12 cellular contexts compared by ENCODE assay signal in the genomic region with DNA sequence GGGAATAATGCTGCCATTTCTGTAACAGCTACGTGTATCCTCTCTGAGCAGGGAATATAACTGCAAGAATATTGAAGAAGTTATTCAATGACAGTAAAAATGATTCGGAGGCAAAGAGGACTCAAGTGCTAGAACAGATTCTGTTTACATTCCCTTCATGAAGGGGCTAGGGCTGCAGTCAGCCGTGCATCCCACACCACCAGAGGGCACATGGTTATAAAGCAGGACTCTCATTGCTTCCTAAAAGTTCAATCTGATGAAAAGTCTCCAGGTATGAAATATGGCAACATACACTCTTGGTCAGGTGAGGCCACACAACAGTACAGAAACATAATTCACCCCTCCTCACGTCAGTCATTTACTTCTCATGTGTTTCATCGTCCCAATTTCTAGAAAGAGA. TPM values are rescaled to one million over a fixed set of nuclear protein-coding genes. Genes with fewer than 3 reads are reported as not detected.
DNase-seq lines count a peak whose midpoint lies in the region; ATAC-seq and TF ChIP-seq lines count a peak whose summit lies in the region.
"Had no signal": no experiment of that assay in that cellular context is flagged by ENCODE, and none has a peak within 500 bp of the region (broad histone marks: within the 10 kb centered on the region; RNA-seq: fewer than 3 reads in every experiment).

No MANE protein-coding gene starts in this region.

- H3K27me3 ChIP-seq in cardiac muscle cell (no peaks in the 10 kb centered on the region), right cardiac atrium (ENCODE audit: control insufficient read depth, insufficient read depth) (no peaks in the 10 kb centered on the region), OCI-LY3 (ENCODE audit: low read depth, low read length) (no peaks in the 10 kb centered on the region), testis (no peaks in the 10 kb centered on the region)
- H3K27me3 ChIP-seq in CD8-positive, alpha-beta memory T cell (ENCODE audit: insufficient read depth, low read length, poor library complexity, severe bottlenecking), result no peaks in the 10 kb centered on the region

- H3K36me3 Mint-ChIP-seq in endothelial cell (ENCODE audit: low read depth, unreplicated experiment), result peaks cover 63% of the 10 kb centered on the region
- H3K36me3 Mint-ChIP-seq in CD8-positive, alpha-beta memory T cell, result peaks cover 11 to 89% (median 20%) of the 10 kb centered on the region in 3 donors

- H3K9me3 ChIP-seq in cardiac muscle cell (ENCODE audit: low read depth) (no peaks in the 10 kb centered on the region), right cardiac atrium (ENCODE audit: control insufficient read depth, low read length) (no peaks in the 10 kb centered on the region), OCI-LY3 (ENCODE audit: insufficient read depth, low read length) (no peaks in the 10 kb centered on the region), testis (no peaks in the 10 kb centered on the region)
- H3K9me3 ChIP-seq in CD8-positive, alpha-beta memory T cell (ENCODE audit: low read length), result no peaks in the 10 kb centered on the region

- H3K36me3 ChIP-seq in cardiac muscle cell (peaks cover 56% of the 10 kb centered on the region), OCI-LY3 (replicated peaks; ENCODE audit: low read depth, low read length) (peaks cover 72% of the 10 kb centered on the region), testis (ENCODE audit: low read depth, missing control alignments) (no peaks in the 10 kb centered on the region)
- H3K36me3 ChIP-seq in CD8-positive, alpha-beta memory T cell (ENCODE audit: insufficient read depth, low read length), result peaks cover 63% of the 10 kb centered on the region

- peak overlapping the region; percentile 29 for H3K4me3 Mint-ChIP-seq in endothelial cell (ENCODE audit: unreplicated experiment)
- no peak overlapping the region for H3K4me3 Mint-ChIP-seq in CD8-positive, alpha-beta memory T cell
- H3K4me3 Mint-ChIP-seq: dendritic cell treated with granulocyte-macrophage colony-stimulating factor and Interleukin-4, amounts not matched to agents 40 ng/mL and 50 ng/mL, for 4 days had no signal

- CTCF ChIA-PET in CD8-positive, alpha-beta memory T cell (lab: Charles Lee), result no interaction called here

- H3K27ac Mint-ChIP-seq in endothelial cell (ENCODE audit: unreplicated experiment), result peak overlapping the region; percentile 31
- H3K27ac Mint-ChIP-seq in CD8-positive, alpha-beta memory T cell, result peak overlapping the region in 1 of 8 donors; percentile 84
- H3K27ac Mint-ChIP-seq: dendritic cell treated with granulocyte-macrophage colony-stimulating factor and Interleukin-4, amounts not matched to agents 40 ng/mL and 50 ng/mL, for 4 days had no signal

- H3K27ac ChIP-seq in cardiac muscle cell (no peak overlapping the region), right cardiac atrium (ENCODE audit: low read length) (no peak overlapping the region), OCI-LY3 (ENCODE audit: low read length) (no peak overlapping the region), testis (no peak overlapping the region)
- H3K27ac ChIP-seq in CD8-positive, alpha-beta memory T cell (ENCODE audit: low read depth, low read length), result no peak overlapping the region
- H3K27ac ChIP-seq: HL-60 had no signal

- H3K79me2 ChIP-seq in OCI-LY3 (ENCODE audit: low read length), result no peaks in the 10 kb centered on the region

- ATAC-seq in right cardiac atrium, result no peak
- ATAC-seq in HG02970 (IDR thresholded peaks at IDR 0.05; ENCODE audit: low FRiP score, unreplicated experiment), result no peak

- H3K27me3 Mint-ChIP-seq in endothelial cell (ENCODE audit: unreplicated experiment), result peaks cover 6% of the 10 kb centered on the region
- H3K27me3 Mint-ChIP-seq in CD8-positive, alpha-beta memory T cell, result peaks cover 0 to 2% of the 10 kb centered on the region in 2 donors
- H3K27me3 Mint-ChIP-seq: dendritic cell treated with granulocyte-macrophage colony-stimulating factor and Interleukin-4, amounts not matched to agents 40 ng/mL and 50 ng/mL, for 4 days had no signal

- peaks cover 35% of the 10 kb centered on the region for H3K4me1 Mint-ChIP-seq in endothelial cell (ENCODE audit: unreplicated experiment)
- no peaks in the 10 kb centered on the region for H3K4me1 Mint-ChIP-seq in CD8-positive, alpha-beta memory T cell

- TF ChIP-seq CTCF in cardiac muscle cell (IDR thresholded peaks at IDR 0.05; ENCODE audit: low read depth, low read length), result peak; percentile 57
- TF ChIP-seq CTCF in OCI-LY3 (IDR thresholded peaks at IDR 0.05; ENCODE audit: low read depth, low read length), result peak; percentile 51
- peak; percentile 26 for TF ChIP-seq CTCF in endothelial cell (IDR thresholded peaks at IDR 0.05; ENCODE audit: unreplicated experiment)
- TF ChIP-seq CTCF in testis (IDR thresholded peaks at IDR 0.05), result peak in 2 of 3 experiments; percentile 6 to 19

- no peaks in the 10 kb centered on the region for H3K9me3 Mint-ChIP-seq in endothelial cell (ENCODE audit: unreplicated experiment)
- H3K9me3 Mint-ChIP-seq in CD8-positive, alpha-beta memory T cell, result no peaks in the 10 kb centered on the region
- H3K9me3 Mint-ChIP-seq: dendritic cell treated with granulocyte-macrophage colony-stimulating factor and Interleukin-4, amounts not matched to agents 40 ng/mL and 50 ng/mL, for 4 days had no signal

- intact Hi-C loops in right cardiac atrium (cut with DNase I), result no loop called here
- intact Hi-C loops in testis (cut with DNase I; ENCODE audit: low total_unique reads), result no loop called here

- no peak overlapping the region for H3K4me2 ChIP-seq in OCI-LY3 (ENCODE audit: low read length)

- POLR2A ChIA-PET in CD8-positive, alpha-beta memory T cell (lab: Charles Lee), result no interaction called here

- no peak overlapping the region for H3K9ac ChIP-seq in OCI-LY3 (ENCODE audit: low read length)

- no peaks in the 10 kb centered on the region for H4K20me1 ChIP-seq in OCI-LY3 (ENCODE audit: insufficient read depth, low read length)

- H3K4me3 ChIP-seq in cardiac muscle cell, result no peak overlapping the region
- H3K4me3 ChIP-seq in right cardiac atrium (ENCODE audit: low read length), result no peak overlapping the region
- no peak overlapping the region for H3K4me3 ChIP-seq in OCI-LY3 (ENCODE audit: low read length)
- no peak overlapping the region for H3K4me3 ChIP-seq in testis
- H3K4me3 ChIP-seq in CD8-positive, alpha-beta memory T cell (ENCODE audit: low read length), result no peak overlapping the region

- no peak overlapping the region for H2AFZ ChIP-seq in OCI-LY3 (ENCODE audit: low read depth, low read length)

- DNase-seq in cardiac muscle cell (ENCODE audit: low read depth in 1 of 2, low spot score in 1 of 2), result peak in 1 of 2 donors; percentile 37
- no peak for DNase-seq in right cardiac atrium
- DNase-seq in endothelial cell (ENCODE audit: low spot score), result no peak
- no peak for DNase-seq in testis
- no peak for DNase-seq in NOMO-1 treated with DMSO at 0.1 percent for 48 hours (lab: John Stamatoyannopoulos, UW; ENCODE audit: unreplicated experiment)
- no peak for DNase-seq in CD8-positive, alpha-beta memory T cell
- DNase-seq: activated CD4-positive, alpha-beta T cell treated with anti-CD3 and anti-CD28 coated beads for 1 hour; NK-92 treated with Interleukin-12 subunit alpha and Interleukin-12 subunit beta, amount 100 ng/mL, for 24 hours had no signal

- no peak for TF ChIP-seq POLR2A in testis (IDR thresholded peaks at IDR 0.05)

- 70% methylated on average over 5 of the region's 5 CpGs for WGBS in right cardiac atrium
- 66 to 74% methylated on average over 5 of the region's 5 CpGs for WGBS in testis, 2 donors

- H3K4me1 ChIP-seq in cardiac muscle cell (ENCODE audit: low read depth), result no peaks in the 10 kb centered on the region
- no peaks in the 10 kb centered on the region for H3K4me1 ChIP-seq in right cardiac atrium (ENCODE audit: control insufficient read depth, insufficient read depth, low read length)
- no peaks in the 10 kb centered on the region for H3K4me1 ChIP-seq in OCI-LY3 (ENCODE audit: low read length)
- H3K4me1 ChIP-seq in testis, result no peaks in the 10 kb centered on the region
- H3K4me1 ChIP-seq in CD8-positive, alpha-beta memory T cell (ENCODE audit: insufficient read depth, low read length), result no peaks in the 10 kb centered on the region

RNA-seq across cellular contexts. Expression of gene TCHP, which starts 34.0 kb away (rescaled TPM):
- total RNA-seq in cardiac muscle cell (23.7 and 26.6 TPM in 2 replicates), right cardiac atrium (10 to 100 TPM in 3 of 4 donors, 1 to 10 TPM in 1; 7.1 to 13.5 (median 10.3) TPM), endothelial cell (ENCODE audit: unreplicated experiment) (20.8 TPM), testis (10 to 100 TPM; 38.0 to 59.4 TPM)
- polyA plus RNA-seq in cardiac muscle cell (15.1 and 21.5 TPM in 2 replicates), right cardiac atrium (10.1 TPM), testis (ENCODE audit: insufficient read depth, low read depth, low replicate concordance) (23.2 TPM)
- total RNA-seq in CD8-positive, alpha-beta memory T cell, result 10 to 100 TPM; 27.7 to 28.3 TPM
- polyA plus RNA-seq in CD8-positive, alpha-beta memory T cell, result 18.6 TPM

RNA-seq across cellular contexts. Expression of gene GLTP, which starts 53.7 kb away (rescaled TPM):
- total RNA-seq in cardiac muscle cell (20.5 and 42.5 TPM in 2 replicates), right cardiac atrium (10 to 100 TPM; 20.5 to 26.8 (median 22.3) TPM), endothelial cell (ENCODE audit: unreplicated experiment) (51.2 TPM), testis (10 to 100 TPM; 20.0 to 23.1 TPM)
- polyA plus RNA-seq in cardiac muscle cell (24.9 and 25.0 TPM in 2 replicates), right cardiac atrium (20.7 TPM), testis (ENCODE audit: insufficient read depth, low read depth, low replicate concordance) (27.1 TPM)
- 10 to 100 TPM; 39.3 to 42.7 TPM for total RNA-seq in CD8-positive, alpha-beta memory T cell
- polyA plus RNA-seq in CD8-positive, alpha-beta memory T cell, result 67.4 TPM
